Comparison of ENCODE assay signal across 8 cellular contexts in genomic region chr4:2262145-2262943, GRCh38. TPM values are rescaled to one million over a fixed set of nuclear protein-coding genes. Genes with fewer than 3 reads are reported as not detected.
DNase-seq lines count a peak whose midpoint lies in the region; ATAC-seq, FAIRE-seq and TF ChIP-seq lines count a peak whose summit lies in the region.

No MANE protein-coding gene starts in this region.

- H3K36me3 ChIP-seq in small intestine (ENCODE audit: control insufficient read depth in 2 of 2, insufficient read depth in 2 of 2, low read length in 2 of 2), result no peaks in the 10 kb centered on the region

- DNase-seq in AG08396 (ENCODE audit: low spot score), result peak; percentile 99
- peak; percentile 90 for DNase-seq in NCI-H2227 treated with DMSO at 0.1 percent for 48 hours (lab: John Stamatoyannopoulos, UW)
- peak; percentile 98 for DNase-seq in WTC11 (ENCODE audit: low spot score)
- peak; percentile 100 for DNase-seq in cardiac fibroblast (ENCODE audit: low read depth in 2 of 2)
- peak; percentile 98 for DNase-seq in iPS-NIHi7 (ENCODE audit: extremely low spot score)
- peak; percentile 99 for DNase-seq in small intestine

- H3K4me3 ChIP-seq in cardiac fibroblast (replicated peaks in 1 of 2; ENCODE audit: low read depth in 2 of 2, low read length in 2 of 2), result peak overlapping the region; percentile 56 to 94
- H3K4me3 ChIP-seq in small intestine (ENCODE audit: low read depth in 1 of 2, low read length in 2 of 2), result peak overlapping the region; percentile 87 to 92

- H3K27me3 Mint-ChIP-seq in WTC11 (ENCODE audit: low read depth), result peaks cover 7% of the 10 kb centered on the region

- no peaks in the 10 kb centered on the region for H3K36me3 Mint-ChIP-seq in WTC11

- no peak overlapping the region for H3K27ac Mint-ChIP-seq in WTC11

- peak; percentile 95 for TF ChIP-seq POLR2A in GM18951 (IDR thresholded peaks at IDR 0.05; ENCODE audit: extremely low read depth, insufficient read depth, insufficient read length)

- FAIRE-seq in small intestine (lab: Jason Lieb, UNC), result no peak

- CTCF ChIA-PET in WTC11 (lab: Charles Lee), result interaction anchor here (0.6 to 3.6 kb wide), 5 partner anchors 20 to 953 kb away, joined by 3 to 19 read pairs (median 4); partner anchors contain the start of genes HAUS3 and POLN

- POLR2A ChIA-PET in WTC11 (lab: Charles Lee), result interaction anchor here (0.9 to 1.0 kb wide), 3 partner anchors 20 to 157 kb away, joined by 3 to 4 read pairs (median 3); partner anchors contain the start of genes CFAP99, HAUS3 and POLN

- H3K9me3 ChIP-seq in small intestine (ENCODE audit: control insufficient read depth, low read depth), result no peaks in the 10 kb centered on the region

- H3K27ac ChIP-seq in small intestine (ENCODE audit: low read depth in 1 of 2, low read length in 1 of 2), result peak overlapping the region; percentile 88 to 98

- in situ Hi-C loops in GM18951 (cut with MboI; ENCODE audit: low sequenced_read_pairs, unreplicated experiment), result no loop called here

- 1% methylated on average over 73 to 98 of the region's 98 CpGs for WGBS in small intestine, 3 donors

- H3K27me3 ChIP-seq in small intestine (ENCODE audit: control insufficient read depth in 2 of 2, insufficient read depth in 2 of 2, low read length in 2 of 2), result no peaks in the 10 kb centered on the region

- no peaks in the 10 kb centered on the region for H3K4me1 Mint-ChIP-seq in WTC11

- H3K4me3 Mint-ChIP-seq in WTC11, result peak overlapping the region; percentile 62

- H3K4me1 ChIP-seq in small intestine (ENCODE audit: control insufficient read depth in 2 of 2, insufficient read depth in 1 of 2, low read depth in 1 of 2, low read length in 1 of 2), result peaks cover 1 to 10% of the 10 kb centered on the region in 2 donors

- peak; percentile 91 for ATAC-seq in HG03175 (IDR thresholded peaks at IDR 0.05; ENCODE audit: unreplicated experiment)
- peak; percentile 93 for ATAC-seq in WTC11

- H3K9me3 Mint-ChIP-seq in WTC11, result no peaks in the 10 kb centered on the region

- TF ChIP-seq CTCF in WTC11 (IDR thresholded peaks at IDR 0.05) (no peak), cardiac fibroblast (IDR thresholded peaks at IDR 0.05; ENCODE audit: low read depth, low read length) (no peak)

TF ChIP-seq in WTC11, 78 proteins besides CTCF, POLR2A, EP300 and RAD21 (continues in another document):
- TF ChIP-seq ZNF423 (CRISPR knock-in tag; IDR thresholded peaks at IDR 0.05), result no peak
- TF ChIP-seq ZNF232 (CRISPR knock-in tag; IDR thresholded peaks at IDR 0.05), result no peak
- no peak for TF ChIP-seq NR3C1 (CRISPR knock-in tag; conservative IDR thresholded peaks at IDR 0.05; ENCODE audit: low read depth)
- no peak for TF ChIP-seq HMGXB4 (CRISPR knock-in tag; IDR thresholded peaks at IDR 0.05)
- no peak for TF ChIP-seq OVOL2 (CRISPR knock-in tag; IDR thresholded peaks at IDR 0.05; ENCODE audit: borderline replicate concordance)
- TF ChIP-seq PRDM15 (CRISPR knock-in tag; IDR thresholded peaks at IDR 0.05), result no peak
- TF ChIP-seq ZNF425 (CRISPR knock-in tag; conservative IDR thresholded peaks at IDR 0.05), result no peak
- TF ChIP-seq ZNF263 (CRISPR knock-in tag; IDR thresholded peaks at IDR 0.05; ENCODE audit: low read depth), result no peak
- no peak for TF ChIP-seq ZNF281 (CRISPR knock-in tag; IDR thresholded peaks at IDR 0.05)
- no peak for TF ChIP-seq GTF2I (CRISPR knock-in tag; conservative IDR thresholded peaks at IDR 0.05)
- no peak for TF ChIP-seq FOXP1 (CRISPR knock-in tag; IDR thresholded peaks at IDR 0.05; ENCODE audit: borderline replicate concordance)
- TF ChIP-seq ZNF219 (CRISPR knock-in tag; IDR thresholded peaks at IDR 0.05; ENCODE audit: borderline replicate concordance), result no peak
- no peak for TF ChIP-seq TEAD4 (CRISPR knock-in tag; IDR thresholded peaks at IDR 0.05)
- TF ChIP-seq JUN (CRISPR knock-in tag; IDR thresholded peaks at IDR 0.05), result no peak

RNA-seq across cellular contexts. Expression of gene MXD4, which starts 0.4 kb away (rescaled TPM):
- 17.7 to 22.7 TPM (median 20.4 TPM) in 3 replicates for total RNA-seq in WTC11 (2021)
- 10 to 100 TPM; 24.0 to 33.9 (median 31.5) TPM for polyA plus RNA-seq in small intestine

RNA-seq across cellular contexts. Expression of gene HAUS3, which starts 20.4 kb away (rescaled TPM):
- 11.9 to 14.7 TPM (median 12.4 TPM) in 3 replicates for total RNA-seq in WTC11 (2021)
- polyA plus RNA-seq in small intestine, result 1 to 10 TPM; 4.0 to 5.9 (median 4.3) TPM

RNA-seq across cellular contexts. Expression of gene POLN, which starts 20.4 kb away (rescaled TPM):
- total RNA-seq in WTC11 (2021), result 2.5 to 3.5 TPM (median 2.8 TPM) in 3 replicates
- 1 to 10 TPM in 1 of 3 donors, under 1 TPM in 2; 0.89 to 2.2 (median 0.98) TPM for polyA plus RNA-seq in small intestine

Comparison
In these comparisons a context has a peak if more than half of its experiments do, and no peak if none do; other contexts are left out.
1. Peak in every context shown above with its lines: DNase-seq, ATAC-seq, H3K4me3 ChIP-seq and H3K27ac ChIP-seq.